In genomic region chr5:7897014-7897600, GRCh38 we compare ENCODE assay signal across 9 cellular contexts. TPM values are rescaled to one million over a fixed set of nuclear protein-coding genes. Genes with fewer than 3 reads are reported as not detected.
DNase-seq lines count a peak whose midpoint lies in the region; ATAC-seq, FAIRE-seq and TF ChIP-seq lines count a peak whose summit lies in the region.
"Had no signal": no experiment of that assay in that cellular context is flagged by ENCODE, and none has a peak within 500 bp of the region (broad histone marks: within the 10 kb centered on the region; RNA-seq: fewer than 3 reads in every experiment).

No MANE protein-coding gene starts in this region.

- peaks cover 76% of the 10 kb centered on the region for H3K36me3 Mint-ChIP-seq in activated CD4-positive, alpha-beta memory T cell treated with anti-CD3 and anti-CD28 coated beads for 36 hours

- peak in 1 of 2 experiments; percentile 17; a peak in 1 of 5 replicates for TF ChIP-seq RAD21 in A549 (conservative IDR thresholded peaks at IDR 0.05 in 1 of 2, IDR thresholded peaks at IDR 0.05 in 1 of 2)

- H3K4me3 Mint-ChIP-seq in activated CD4-positive, alpha-beta memory T cell treated with anti-CD3 and anti-CD28 coated beads for 36 hours: no peak overlapping the region

- TF ChIP-seq POLR2A in A549 (IDR thresholded peaks at IDR 0.05; ENCODE audit: low read length): no peak

- H3K9ac ChIP-seq in Loucy (ENCODE audit: low read depth, low read length, poor library complexity, severe bottlenecking): no peak overlapping the region

- 0 out of 3 replicates have a peak, but pooled peaks have one; percentile 30 for TF ChIP-seq CTCF in A549 (IDR thresholded peaks at IDR 0.05)
- TF ChIP-seq CTCF in GM12873 (IDR thresholded peaks at IDR 0.05; ENCODE audit: insufficient read depth, low read depth, low read length, missing control alignments): peak; percentile 58
- TF ChIP-seq CTCF in Loucy (conservative IDR thresholded peaks at IDR 0.05; ENCODE audit: low read length): peak; percentile 60
- TF ChIP-seq CTCF in right atrium auricular region (IDR thresholded peaks at IDR 0.05): no peak

- POLR2A ChIA-PET in A549 (lab: Yijun Ruan, JAX): no interaction called here
- POLR2A ChIA-PET in activated CD4-positive, alpha-beta memory T cell treated with anti-CD3 and anti-CD28 coated beads for 36 hours (lab: Charles Lee): no interaction called here

- H3K79me2 ChIP-seq in Loucy (ENCODE audit: insufficient read depth, low read length): no peaks in the 10 kb centered on the region

- H3K4me1 Mint-ChIP-seq in activated CD4-positive, alpha-beta memory T cell treated with anti-CD3 and anti-CD28 coated beads for 36 hours (ENCODE audit: low read depth): peaks cover 10% of the 10 kb centered on the region

- no peak overlapping the region for H3K27ac ChIP-seq in A549
- no peak overlapping the region for H3K27ac ChIP-seq in right atrium auricular region

- H3F3A ChIP-seq in Loucy (ENCODE audit: low read depth): no peaks in the 10 kb centered on the region

- intact Hi-C loops in activated CD4-positive, alpha-beta memory T cell treated with anti-CD3 and anti-CD28 coated beads for 36 hours (cut with micrococcal nuclease): no loop called here

- TF ChIP-seq EP300 in A549 (IDR thresholded peaks at IDR 0.05): no peak

- no peaks in the 10 kb centered on the region for H3K27me3 Mint-ChIP-seq in activated CD4-positive, alpha-beta memory T cell treated with anti-CD3 and anti-CD28 coated beads for 36 hours

- no peak overlapping the region for H3K4me2 ChIP-seq in A549
- H3K4me2 ChIP-seq in Loucy (ENCODE audit: low read depth, low read length, poor library complexity, severe bottlenecking): no peak overlapping the region

- no peak overlapping the region for H2AFZ ChIP-seq in Loucy (ENCODE audit: low read length)

- H3K27ac Mint-ChIP-seq in activated CD4-positive, alpha-beta memory T cell treated with anti-CD3 and anti-CD28 coated beads for 36 hours: no peak overlapping the region

- 32% methylated on average over 5 of the region's 5 CpGs for WGBS in A549 (ENCODE audit: missing lambda C conversion rate)

- H3K36me3 ChIP-seq in Loucy (ENCODE audit: insufficient read depth, low read length): peaks cover 92% of the 10 kb centered on the region
- H3K36me3 ChIP-seq in right atrium auricular region: peaks cover 86% of the 10 kb centered on the region

- DNase-seq in A549 (ENCODE audit: low read depth in 1 of 2, low spot score in 1 of 2) (peak; percentile 44 to 72), iPS-NIHi7 (ENCODE audit: extremely low spot score) (peak; percentile 25), NCI-H1436 (lab: John Stamatoyannopoulos, UW) (no peak), right atrium auricular region (ENCODE audit: low spot score) (no peak)
- DNase-seq in activated CD4-positive, alpha-beta memory T cell treated with anti-CD3 and anti-CD28 coated beads for 36 hours: peak; percentile 43

- H4K20me1 ChIP-seq in Loucy (ENCODE audit: insufficient read depth, low read length, poor library complexity, severe bottlenecking): no peaks in the 10 kb centered on the region

- H3K9me3 ChIP-seq in A549 (no peaks in the 10 kb centered on the region), Loucy (ENCODE audit: insufficient read depth, low read depth, low read length) (no peaks in the 10 kb centered on the region), right atrium auricular region (no peaks in the 10 kb centered on the region)

- H3K27me3 ChIP-seq in Loucy (ENCODE audit: insufficient read depth, low read length, poor library complexity, severe bottlenecking) (no peaks in the 10 kb centered on the region), right atrium auricular region (no peaks in the 10 kb centered on the region)

- no peaks in the 10 kb centered on the region for H3K4me1 ChIP-seq in A549
- no peaks in the 10 kb centered on the region for H3K4me1 ChIP-seq in Loucy (ENCODE audit: insufficient read depth, low read length, poor library complexity, severe bottlenecking)
- no peaks in the 10 kb centered on the region for H3K4me1 ChIP-seq in right atrium auricular region

- CTCF ChIA-PET in A549 (lab: Yijun Ruan, JAX): interaction anchor here (2.0 kb wide), 1 partner anchor 11 kb away, joined by 13 read pairs; no protein-coding TSS in a partner anchor
- CTCF ChIA-PET in activated CD4-positive, alpha-beta memory T cell treated with anti-CD3 and anti-CD28 coated beads for 36 hours (lab: Charles Lee): interaction anchor here (0.9 to 1.1 kb wide), 2 partner anchors 10 to 11 kb away, joined by 3 to 5 read pairs; no protein-coding TSS in a partner anchor

- H3K9me3 Mint-ChIP-seq in activated CD4-positive, alpha-beta memory T cell treated with anti-CD3 and anti-CD28 coated beads for 36 hours: no peaks in the 10 kb centered on the region

- no peak for FAIRE-seq in A549 (lab: Jason Lieb, UNC)
- FAIRE-seq: endometrium had no signal

- H3K9me2 ChIP-seq in Loucy (replicated peaks; ENCODE audit: low read depth, low read length): no peaks in the 10 kb centered on the region

- no peak overlapping the region for H3K4me3 ChIP-seq in A549
- H3K4me3 ChIP-seq in Loucy (ENCODE audit: low read length, poor library complexity, severe bottlenecking): no peak overlapping the region
- no peak overlapping the region for H3K4me3 ChIP-seq in right atrium auricular region

- ATAC-seq in A549: peak; percentile 97 to 98
- ATAC-seq in GM21717 (IDR thresholded peaks at IDR 0.05; ENCODE audit: unreplicated experiment): no peak

TF ChIP-seq in A549, 52 proteins besides CTCF, POLR2A, EP300 and RAD21:
- TF ChIP-seq SMC3 (IDR thresholded peaks at IDR 0.05) (0 out of 3 replicates have a peak, but pooled peaks have one; percentile 14), TFCP2L1 (CRISPR knock-in tag; IDR thresholded peaks at IDR 0.05) (no peak), PHF8 (IDR thresholded peaks at IDR 0.05; ENCODE audit: borderline replicate concordance, low read depth) (no peak), FOSL2 (IDR thresholded peaks at IDR 0.05) (no peak), FOSL2 (CRISPR knock-in tag; IDR thresholded peaks at IDR 0.05) (peak; percentile 76), ZSCAN20 (CRISPR knock-in tag; IDR thresholded peaks at IDR 0.05) (no peak), MYC (IDR thresholded peaks at IDR 0.05; ENCODE audit: borderline replicate concordance, low read length) (no peak)

RNA-seq across cellular contexts. Expression of gene MTRR, which starts 28.2 kb away (rescaled TPM):
- polyA plus RNA-seq in A549 (2011; rRNA removed) (86.3 and 110 TPM in 2 replicates), A549 (2017; fragmentation: RNase III; extraction: RNeasy Plus Mini Kit Qiagen cat#74134 plus additional on column Dnase treatment) (40.0 to 47.5 TPM (median 44.1 TPM) in 3 replicates)
- 36.4 and 42.8 TPM in 2 replicates for polyA plus RNA-seq in A549 (2012; cell fraction: cytosol; rRNA removed)
- polyA plus RNA-seq in A549 (2012; cell fraction: nucleus; rRNA removed): 29.7 and 44.5 TPM in 2 replicates
- 116 and 140 TPM in 2 replicates for polyA minus RNA-seq in A549 (2011; rRNA and poly(A)+ RNA removed)
- total RNA-seq in activated CD4-positive, alpha-beta memory T cell treated with anti-CD3 and anti-CD28 coated beads for 36 hours: 10 to 100 TPM; 45.2 to 47.1 TPM
- total RNA-seq in right atrium auricular region: 10 to 100 TPM; 16.2 to 31.3 TPM

RNA-seq across cellular contexts. Expression of gene FASTKD3, which starts 28.3 kb away (rescaled TPM):
- 17.2 and 24.8 TPM in 2 replicates for polyA plus RNA-seq in A549 (2011; rRNA removed)
- polyA plus RNA-seq in A549 (2012; cell fraction: cytosol; rRNA removed): 6.9 and 7.3 TPM in 2 replicates
- 4.2 and 5.5 TPM in 2 replicates for polyA plus RNA-seq in A549 (2012; cell fraction: nucleus; rRNA removed)
- 19.5 to 20.4 TPM (median 19.5 TPM) in 3 replicates for polyA plus RNA-seq in A549 (2017; fragmentation: RNase III; extraction: RNeasy Plus Mini Kit Qiagen cat#74134 plus additional on column Dnase treatment)
- 6.8 and 7.7 TPM in 2 replicates for polyA minus RNA-seq in A549 (2011; rRNA and poly(A)+ RNA removed)
- 1 to 10 TPM; 6.9 to 7.5 TPM for total RNA-seq in activated CD4-positive, alpha-beta memory T cell treated with anti-CD3 and anti-CD28 coated beads for 36 hours
- 1 to 10 TPM; 4.6 TPM for total RNA-seq in right atrium auricular region

RNA-seq across cellular contexts. Expression of gene CFAP90, which starts 46.2 kb away (rescaled TPM):
- polyA plus RNA-seq in A549 (2011; rRNA removed): 0.25 and 0.36 TPM in 2 replicates
- 0.21 and 0.41 TPM in 2 replicates for polyA plus RNA-seq in A549 (2012; cell fraction: cytosol; rRNA removed)
- polyA plus RNA-seq in A549 (2012; cell fraction: nucleus; rRNA removed): 0.16 and 0.29 TPM in 2 replicates
- 0.17 to 0.28 TPM (median 0.28 TPM) in 3 replicates for polyA plus RNA-seq in A549 (2017; fragmentation: RNase III; extraction: RNeasy Plus Mini Kit Qiagen cat#74134 plus additional on column Dnase treatment)
- polyA minus RNA-seq in A549 (2011; rRNA and poly(A)+ RNA removed): 0.33 TPM in 1 of 2 replicates, not detected in the other
- not detected for total RNA-seq in activated CD4-positive, alpha-beta memory T cell treated with anti-CD3 and anti-CD28 coated beads for 36 hours
- not detected for total RNA-seq in right atrium auricular region

Comparison
In these comparisons a context has a peak if more than half of its experiments do, and no peak if none do; other contexts are left out.
1. DNase-seq: peak in A549 (2 of 2), activated CD4-positive, alpha-beta memory T cell treated with anti-CD3 and anti-CD28 coated beads for 36 hours (single experiment) and iPS-NIHi7 (single experiment); none in NCI-H1436 (single experiment) and right atrium auricular region (single experiment).
2. CTCF ChIP-seq: peak in A549 (single experiment), GM12873 (single experiment) and Loucy (single experiment); none in right atrium auricular region (0 of 2).